In the genomic region with DNA sequence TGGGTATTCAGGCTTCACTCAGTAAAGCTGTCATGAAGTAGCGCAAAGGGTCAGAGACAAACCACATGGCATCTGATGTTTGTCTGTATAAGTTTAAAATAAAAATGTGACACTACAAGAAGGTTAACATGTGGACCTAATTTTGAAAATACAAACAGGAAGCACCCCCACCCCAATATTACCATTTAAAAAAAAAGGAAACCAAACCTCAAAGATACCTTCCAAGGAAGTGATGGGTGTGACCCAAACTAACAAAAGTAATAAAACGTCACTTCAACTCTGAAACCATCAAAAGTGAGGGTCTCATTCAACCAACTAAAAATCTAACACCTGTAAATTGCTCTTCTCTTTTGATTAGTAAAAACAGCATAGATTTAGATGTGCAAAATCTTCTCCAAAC, we compare ENCODE assay signal across 2 cellular contexts.
TF ChIP-seq lines count a peak whose summit lies in the region.

No MANE protein-coding gene starts in this region.

TF ChIP-seq in WTC11, 78 proteins besides CTCF, POLR2A, EP300 and RAD21:
- TF ChIP-seq NR2C2 (CRISPR knock-in tag; IDR thresholded peaks at IDR 0.05) (no peak), ZNF138 (CRISPR knock-in tag; conservative IDR thresholded peaks at IDR 0.05) (no peak), ESRRA (CRISPR knock-in tag; IDR thresholded peaks at IDR 0.05; ENCODE audit: borderline replicate concordance) (no peak), TEAD1 (CRISPR knock-in tag; IDR thresholded peaks at IDR 0.05) (no peak), SP1 (CRISPR knock-in tag; conservative IDR thresholded peaks at IDR 0.05) (no peak), ETV6 (CRISPR knock-in tag; IDR thresholded peaks at IDR 0.05) (no peak), FOXK1 (CRISPR knock-in tag; IDR thresholded peaks at IDR 0.05) (no peak), HMGA2 (CRISPR knock-in tag; IDR thresholded peaks at IDR 0.05) (no peak), RORB (CRISPR knock-in tag; IDR thresholded peaks at IDR 0.05) (no peak), ZNF219 (CRISPR knock-in tag; IDR thresholded peaks at IDR 0.05; ENCODE audit: borderline replicate concordance) (no peak), EMX1 (CRISPR knock-in tag; IDR thresholded peaks at IDR 0.05) (no peak), NR1H2 (CRISPR knock-in tag; IDR thresholded peaks at IDR 0.05) (no peak)
- TF ChIP-seq, protein P1, sequence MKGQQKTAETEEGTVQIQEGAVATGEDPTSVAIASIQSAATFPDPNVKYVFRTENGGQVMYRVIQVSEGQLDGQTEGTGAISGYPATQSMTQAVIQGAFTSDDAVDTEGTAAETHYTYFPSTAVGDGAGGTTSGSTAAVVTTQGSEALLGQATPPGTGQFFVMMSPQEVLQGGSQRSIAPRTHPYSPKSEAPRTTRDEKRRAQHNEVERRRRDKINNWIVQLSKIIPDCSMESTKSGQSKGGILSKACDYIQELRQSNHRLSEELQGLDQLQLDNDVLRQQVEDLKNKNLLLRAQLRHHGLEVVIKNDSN (CRISPR knock-in tag; IDR thresholded peaks at IDR 0.05): no peak
- TF ChIP-seq, protein P2, sequence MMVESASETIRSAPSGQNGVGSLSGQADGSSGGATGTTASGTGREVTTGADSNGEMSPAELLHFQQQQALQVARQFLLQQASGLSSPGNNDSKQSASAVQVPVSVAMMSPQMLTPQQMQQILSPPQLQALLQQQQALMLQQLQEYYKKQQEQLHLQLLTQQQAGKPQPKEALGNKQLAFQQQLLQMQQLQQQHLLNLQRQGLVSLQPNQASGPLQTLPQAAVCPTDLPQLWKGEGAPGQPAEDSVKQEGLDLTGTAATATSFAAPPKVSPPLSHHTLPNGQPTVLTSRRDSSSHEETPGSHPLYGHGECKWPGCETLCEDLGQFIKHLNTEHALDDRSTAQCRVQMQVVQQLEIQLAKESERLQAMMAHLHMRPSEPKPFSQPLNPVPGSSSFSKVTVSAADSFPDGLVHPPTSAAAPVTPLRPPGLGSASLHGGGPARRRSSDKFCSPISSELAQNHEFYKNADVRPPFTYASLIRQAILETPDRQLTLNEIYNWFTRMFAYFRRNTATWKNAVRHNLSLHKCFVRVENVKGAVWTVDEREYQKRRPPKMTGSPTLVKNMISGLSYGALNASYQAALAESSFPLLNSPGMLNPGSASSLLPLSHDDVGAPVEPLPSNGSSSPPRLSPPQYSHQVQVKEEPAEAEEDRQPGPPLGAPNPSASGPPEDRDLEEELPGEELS (CRISPR knock-in tag; IDR thresholded peaks at IDR 0.05): no peak
- TF ChIP-seq, protein P3, sequence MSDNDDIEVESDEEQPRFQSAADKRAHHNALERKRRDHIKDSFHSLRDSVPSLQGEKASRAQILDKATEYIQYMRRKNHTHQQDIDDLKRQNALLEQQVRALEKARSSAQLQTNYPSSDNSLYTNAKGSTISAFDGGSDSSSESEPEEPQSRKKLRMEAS (CRISPR knock-in tag; IDR thresholded peaks at IDR 0.05): no peak
- TF ChIP-seq, protein P4, sequence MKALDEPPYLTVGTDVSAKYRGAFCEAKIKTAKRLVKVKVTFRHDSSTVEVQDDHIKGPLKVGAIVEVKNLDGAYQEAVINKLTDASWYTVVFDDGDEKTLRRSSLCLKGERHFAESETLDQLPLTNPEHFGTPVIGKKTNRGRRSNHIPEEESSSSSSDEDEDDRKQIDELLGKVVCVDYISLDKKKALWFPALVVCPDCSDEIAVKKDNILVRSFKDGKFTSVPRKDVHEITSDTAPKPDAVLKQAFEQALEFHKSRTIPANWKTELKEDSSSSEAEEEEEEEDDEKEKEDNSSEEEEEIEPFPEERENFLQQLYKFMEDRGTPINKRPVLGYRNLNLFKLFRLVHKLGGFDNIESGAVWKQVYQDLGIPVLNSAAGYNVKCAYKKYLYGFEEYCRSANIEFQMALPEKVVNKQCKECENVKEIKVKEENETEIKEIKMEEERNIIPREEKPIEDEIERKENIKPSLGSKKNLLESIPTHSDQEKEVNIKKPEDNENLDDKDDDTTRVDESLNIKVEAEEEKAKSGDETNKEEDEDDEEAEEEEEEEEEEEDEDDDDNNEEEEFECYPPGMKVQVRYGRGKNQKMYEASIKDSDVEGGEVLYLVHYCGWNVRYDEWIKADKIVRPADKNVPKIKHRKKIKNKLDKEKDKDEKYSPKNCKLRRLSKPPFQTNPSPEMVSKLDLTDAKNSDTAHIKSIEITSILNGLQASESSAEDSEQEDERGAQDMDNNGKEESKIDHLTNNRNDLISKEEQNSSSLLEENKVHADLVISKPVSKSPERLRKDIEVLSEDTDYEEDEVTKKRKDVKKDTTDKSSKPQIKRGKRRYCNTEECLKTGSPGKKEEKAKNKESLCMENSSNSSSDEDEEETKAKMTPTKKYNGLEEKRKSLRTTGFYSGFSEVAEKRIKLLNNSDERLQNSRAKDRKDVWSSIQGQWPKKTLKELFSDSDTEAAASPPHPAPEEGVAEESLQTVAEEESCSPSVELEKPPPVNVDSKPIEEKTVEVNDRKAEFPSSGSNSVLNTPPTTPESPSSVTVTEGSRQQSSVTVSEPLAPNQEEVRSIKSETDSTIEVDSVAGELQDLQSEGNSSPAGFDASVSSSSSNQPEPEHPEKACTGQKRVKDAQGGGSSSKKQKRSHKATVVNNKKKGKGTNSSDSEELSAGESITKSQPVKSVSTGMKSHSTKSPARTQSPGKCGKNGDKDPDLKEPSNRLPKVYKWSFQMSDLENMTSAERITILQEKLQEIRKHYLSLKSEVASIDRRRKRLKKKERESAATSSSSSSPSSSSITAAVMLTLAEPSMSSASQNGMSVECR (CRISPR knock-in tag; IDR thresholded peaks at IDR 0.05; ENCODE audit: borderline replicate concordance): no peak

TF ChIP-seq in H1, 55 proteins besides CTCF, POLR2A, EP300 and RAD21:
- TF ChIP-seq SUZ12 (IDR thresholded peaks at IDR 0.05; ENCODE audit: low read length) (no peak), CHD1 (IDR thresholded peaks at IDR 0.05; ENCODE audit: low read depth, low read length) (no peak), ZNF274 (IDR thresholded peaks at IDR 0.05; ENCODE audit: borderline replicate concordance, extremely low read depth, low read length) (no peak), TCF12 (IDR thresholded peaks at IDR 0.05; ENCODE audit: low read depth, low read length) (no peak), BRCA1 (IDR thresholded peaks at IDR 0.05; ENCODE audit: low read depth, low read length) (no peak), CREB1 (IDR thresholded peaks at IDR 0.05) (no peak), TAF7 (optimal IDR thresholded peaks at IDR 0.05; ENCODE audit: borderline replicate concordance, low read depth, low read length) (no peak), CBX8 (IDR thresholded peaks at IDR 0.05; ENCODE audit: borderline replicate concordance, low read depth, low read length) (no peak), TBP (IDR thresholded peaks at IDR 0.05; ENCODE audit: low read depth, low read length) (no peak), SAP30 (IDR thresholded peaks at IDR 0.05; ENCODE audit: insufficient read depth, insufficient replicate concordance, low read length) (no peak), POU5F1 (IDR thresholded peaks at IDR 0.05; ENCODE audit: low read depth, low read length) (no peak), RBBP5 (IDR thresholded peaks at IDR 0.05; ENCODE audit: borderline replicate concordance, low read depth, low read length) (no peak), RNF2 (IDR thresholded peaks at IDR 0.05; ENCODE audit: borderline replicate concordance, low read depth, low read length, missing control alignments, poor library complexity, severe bottlenecking) (no peak), SIRT6 (IDR thresholded peaks at IDR 0.05; ENCODE audit: low read length) (no peak), ASH2L (IDR thresholded peaks at IDR 0.05; ENCODE audit: low read length) (no peak)
- TF ChIP-seq, protein P5, sequence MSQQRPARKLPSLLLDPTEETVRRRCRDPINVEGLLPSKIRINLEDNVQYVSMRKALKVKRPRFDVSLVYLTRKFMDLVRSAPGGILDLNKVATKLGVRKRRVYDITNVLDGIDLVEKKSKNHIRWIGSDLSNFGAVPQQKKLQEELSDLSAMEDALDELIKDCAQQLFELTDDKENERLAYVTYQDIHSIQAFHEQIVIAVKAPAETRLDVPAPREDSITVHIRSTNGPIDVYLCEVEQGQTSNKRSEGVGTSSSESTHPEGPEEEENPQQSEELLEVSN (IDR thresholded peaks at IDR 0.05): no peak
- TF ChIP-seq, protein P6, sequence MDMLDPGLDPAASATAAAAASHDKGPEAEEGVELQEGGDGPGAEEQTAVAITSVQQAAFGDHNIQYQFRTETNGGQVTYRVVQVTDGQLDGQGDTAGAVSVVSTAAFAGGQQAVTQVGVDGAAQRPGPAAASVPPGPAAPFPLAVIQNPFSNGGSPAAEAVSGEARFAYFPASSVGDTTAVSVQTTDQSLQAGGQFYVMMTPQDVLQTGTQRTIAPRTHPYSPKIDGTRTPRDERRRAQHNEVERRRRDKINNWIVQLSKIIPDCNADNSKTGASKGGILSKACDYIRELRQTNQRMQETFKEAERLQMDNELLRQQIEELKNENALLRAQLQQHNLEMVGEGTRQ (IDR thresholded peaks at IDR 0.05; ENCODE audit: low read length): no peak
- TF ChIP-seq, protein P7, sequence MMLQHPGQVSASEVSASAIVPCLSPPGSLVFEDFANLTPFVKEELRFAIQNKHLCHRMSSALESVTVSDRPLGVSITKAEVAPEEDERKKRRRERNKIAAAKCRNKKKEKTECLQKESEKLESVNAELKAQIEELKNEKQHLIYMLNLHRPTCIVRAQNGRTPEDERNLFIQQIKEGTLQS (IDR thresholded peaks at IDR 0.05; ENCODE audit: insufficient read depth, low read depth, low read length): no peak
